ENCODE assay signal across 3 cellular contexts in genomic region chr13:79155883-79156282, GRCh38.
TF ChIP-seq lines count a peak whose summit lies in the region.

No MANE protein-coding gene starts in this region.

TF ChIP-seq in SK-N-SH, 30 proteins besides CTCF, POLR2A, EP300 and RAD21:
- TF ChIP-seq SMC3 (IDR thresholded peaks at IDR 0.05; ENCODE audit: low read depth, low read length) (no peak), TAF1 (IDR thresholded peaks at IDR 0.05; ENCODE audit: borderline replicate concordance, low read depth, low read length) (no peak), IRF3 (IDR thresholded peaks at IDR 0.05; ENCODE audit: low read depth, low read length) (no peak), POLR2AphosphoS5 (IDR thresholded peaks at IDR 0.05; ENCODE audit: low read depth, low read length) (no peak), GATA2 (CRISPR knock-in tag; IDR thresholded peaks at IDR 0.05) (no peak), USF1 (IDR thresholded peaks at IDR 0.05; ENCODE audit: borderline replicate concordance, low read depth) (no peak), FOXM1 (IDR thresholded peaks at IDR 0.05; ENCODE audit: low read depth) (no peak)

TF ChIP-seq in SK-N-SH treated with all-trans-retinoic acid at 6 μM for 48 hours, 23 proteins besides CTCF, POLR2A, EP300 and RAD21:
- TF ChIP-seq ZNF8 (CRISPR knock-in tag; IDR thresholded peaks at IDR 0.05), result no peak
- TF ChIP-seq CSDC2 (CRISPR knock-in tag; IDR thresholded peaks at IDR 0.05), result no peak
- TF ChIP-seq TSHZ2 (CRISPR knock-in tag; IDR thresholded peaks at IDR 0.05), result no peak
- no peak for TF ChIP-seq TCF4 (CRISPR knock-in tag; IDR thresholded peaks at IDR 0.05; ENCODE audit: borderline replicate concordance)
- TF ChIP-seq ARNTL (CRISPR knock-in tag; IDR thresholded peaks at IDR 0.05; ENCODE audit: borderline replicate concordance, low read depth), result no peak
- no peak for TF ChIP-seq PATZ1 (CRISPR knock-in tag; IDR thresholded peaks at IDR 0.05; ENCODE audit: borderline replicate concordance)
- TF ChIP-seq ISL1 (CRISPR knock-in tag; IDR thresholded peaks at IDR 0.05), result no peak
- no peak for TF ChIP-seq BACH2 (CRISPR knock-in tag; IDR thresholded peaks at IDR 0.05; ENCODE audit: borderline replicate concordance)
- no peak for TF ChIP-seq ZFP3 (CRISPR knock-in tag; IDR thresholded peaks at IDR 0.05)
- no peak for TF ChIP-seq CREB5 (CRISPR knock-in tag; IDR thresholded peaks at IDR 0.05; ENCODE audit: low read depth)
- TF ChIP-seq GLIS3 (CRISPR knock-in tag; IDR thresholded peaks at IDR 0.05), result no peak
- TF ChIP-seq TOX (CRISPR knock-in tag; IDR thresholded peaks at IDR 0.05; ENCODE audit: borderline replicate concordance), result no peak
- TF ChIP-seq ZNF70 (CRISPR knock-in tag; IDR thresholded peaks at IDR 0.05), result no peak
- TF ChIP-seq ZNF565 (CRISPR knock-in tag; conservative IDR thresholded peaks at IDR 0.05; ENCODE audit: low read depth), result no peak
- TF ChIP-seq SNAI2 (CRISPR knock-in tag; IDR thresholded peaks at IDR 0.05), result no peak
- no peak for TF ChIP-seq OSR1 (CRISPR knock-in tag; IDR thresholded peaks at IDR 0.05)
- TF ChIP-seq ESRRG (CRISPR knock-in tag; IDR thresholded peaks at IDR 0.05), result no peak
- no peak for TF ChIP-seq PPARA (CRISPR knock-in tag; IDR thresholded peaks at IDR 0.05; ENCODE audit: borderline replicate concordance)
TF ChIP-seq in SK-N-SH treated with all-trans-retinoic acid at 6 μM for 48 hours: peak in this region for 0.

TF ChIP-seq in H1, 55 proteins besides CTCF, POLR2A, EP300 and RAD21:
- no peak for TF ChIP-seq RFX5 (IDR thresholded peaks at IDR 0.05; ENCODE audit: borderline replicate concordance, low read depth, low read length)
- TF ChIP-seq ZNF274 (IDR thresholded peaks at IDR 0.05; ENCODE audit: borderline replicate concordance, extremely low read depth, low read length), result no peak
- TF ChIP-seq TEAD4 (IDR thresholded peaks at IDR 0.05; ENCODE audit: low read depth, low read length), result no peak
- TF ChIP-seq ATF3 (IDR thresholded peaks at IDR 0.05; ENCODE audit: insufficient read depth, low read depth, low read length), result no peak
- TF ChIP-seq CHD7 (IDR thresholded peaks at IDR 0.05; ENCODE audit: insufficient replicate concordance, low read length), result no peak
- TF ChIP-seq JUND (IDR thresholded peaks at IDR 0.05; ENCODE audit: low read length), result no peak
- TF ChIP-seq RXRA (IDR thresholded peaks at IDR 0.05; ENCODE audit: insufficient read depth, low read depth, low read length), result no peak
- no peak for TF ChIP-seq FOSL1 (IDR thresholded peaks at IDR 0.05; ENCODE audit: insufficient read depth, low read depth, low read length)
- no peak for TF ChIP-seq HDAC2 (IDR thresholded peaks at IDR 0.05; ENCODE audit: borderline replicate concordance in 1 of 2, low read depth in 2 of 2, low read length in 2 of 2)
- no peak for TF ChIP-seq SIX5 (IDR thresholded peaks at IDR 0.05; ENCODE audit: low read depth, low read length)
- TF ChIP-seq SAP30 (IDR thresholded peaks at IDR 0.05; ENCODE audit: insufficient read depth, insufficient replicate concordance, low read length), result no peak
- no peak for TF ChIP-seq SUZ12 (IDR thresholded peaks at IDR 0.05; ENCODE audit: low read length)
- no peak for TF ChIP-seq RBBP5 (IDR thresholded peaks at IDR 0.05; ENCODE audit: borderline replicate concordance, low read depth, low read length)
- no peak for TF ChIP-seq CHD2 (IDR thresholded peaks at IDR 0.05; ENCODE audit: low read length)
- TF ChIP-seq RNF2 (IDR thresholded peaks at IDR 0.05; ENCODE audit: borderline replicate concordance, low read depth, low read length, missing control alignments, poor library complexity, severe bottlenecking), result no peak
- no peak for TF ChIP-seq ATF2 (IDR thresholded peaks at IDR 0.05; ENCODE audit: low read length)
- no peak for TF ChIP-seq SP4 (IDR thresholded peaks at IDR 0.05; ENCODE audit: low read length)
- TF ChIP-seq CHD1 (IDR thresholded peaks at IDR 0.05; ENCODE audit: low read depth, low read length), result no peak
